ENCODE assay signal across 26 cellular contexts in genomic region chr4:138992676-138993075, GRCh38.
"Had no signal": no experiment of that assay in that cellular context is flagged by ENCODE, and none has a peak within 500 bp of the region (broad histone marks: within the 10 kb centered on the region; RNA-seq: fewer than 3 reads in every experiment).

No MANE protein-coding gene starts in this region.

- H3K4me3 Mint-ChIP-seq: activated CD4-positive, alpha-beta T cell treated with anti-CD3 and anti-CD28 coated beads for 36 hours; activated CD8-positive, alpha-beta T cell treated with anti-CD3 and anti-CD28 coated beads for 36 hours; activated naive CD8-positive, alpha-beta T cell; T-helper 17 cell had no signal

- H3K4me3 ChIP-seq: cardiac muscle cell, Peyer's patch, SJCRH30 had no signal

- H3K9ac ChIP-seq: KMS-11, SK-N-SH had no signal

- H3K36me3 Mint-ChIP-seq: activated naive CD8-positive, alpha-beta T cell had no signal

- H3K36me3 ChIP-seq: brain microvascular endothelial cell, cardiac muscle cell, Peyer's patch, SJCRH30 had no signal

- H3K4me1 Mint-ChIP-seq: activated CD4-positive, alpha-beta T cell treated with anti-CD3 and anti-CD28 coated beads for 36 hours; T-helper 17 cell had no signal

- H3K27me3 ChIP-seq: brain microvascular endothelial cell, cardiac muscle cell, Peyer's patch, SJCRH30 had no signal

- ATAC-seq: activated CD4-positive, alpha-beta T cell treated with anti-CD3 and anti-CD28 coated beads for 36 hours; activated CD8-positive, alpha-beta T cell treated with anti-CD3 and anti-CD28 coated beads for 36 hours; T-helper 17 cell had no signal

- H3K27me3 Mint-ChIP-seq: activated CD4-positive, alpha-beta T cell treated with anti-CD3 and anti-CD28 coated beads for 36 hours; activated CD8-positive, alpha-beta T cell treated with anti-CD3 and anti-CD28 coated beads for 36 hours; activated naive CD8-positive, alpha-beta T cell had no signal

- H3K9me3 Mint-ChIP-seq: activated CD8-positive, alpha-beta T cell treated with anti-CD3 and anti-CD28 coated beads for 36 hours had no signal

- FAIRE-seq: TTC549 had no signal

- H3K9me3 ChIP-seq: Peyer's patch, SJCRH30, SK-N-SH had no signal

- H3K4me2 ChIP-seq: KMS-11, SK-N-SH had no signal

- H3K27ac Mint-ChIP-seq: activated CD4-positive, alpha-beta T cell treated with anti-CD3 and anti-CD28 coated beads for 36 hours; activated CD8-positive, alpha-beta T cell treated with anti-CD3 and anti-CD28 coated beads for 36 hours; activated naive CD8-positive, alpha-beta T cell; T-helper 17 cell had no signal

- H3K27ac ChIP-seq: brain microvascular endothelial cell, cardiac muscle cell, KMS-11, Peyer's patch, RWPE1, SJCRH30 had no signal

- H3K4me1 ChIP-seq: Peyer's patch, SJCRH30 had no signal

- DNase-seq: activated CD4-positive, alpha-beta T cell treated with anti-CD3 and anti-CD28 coated beads for 36 hours; activated CD4-positive, CD25-positive, alpha-beta regulatory T cell; activated CD8-positive, alpha-beta memory T cell treated with anti-CD3 and anti-CD28 coated beads, Interleukin-2, amount 50 U/mL, for 4 hours; activated CD8-positive, alpha-beta T cell treated with anti-CD3 and anti-CD28 coated beads for 36 hours; activated naive CD4-positive, alpha-beta T cell; amygdala; brain microvascular endothelial cell; NCI-H1092; NCI-H2029; NCI-H2107; NCI-H345; NCI-H510A; NCI-H526 treated with DMSO at 0.1 percent for 48 hours; NK-92 treated with Interleukin-12 subunit alpha and Interleukin-12 subunit beta, amount 100 ng/mL, for 24 hours; OCI-M1; Peyer's patch; Right ventricle myocardium superior; SJCRH30; SK-N-SH; T-helper 17 cell; T-helper 9 cell had no signal
